ENCODE assay signal across 1 cellular context in genomic region chr5:149389552-149390495, GRCh38.
TF ChIP-seq lines count a peak whose summit lies in the region.

No MANE protein-coding gene starts in this region.

TF ChIP-seq in HEK293, 187 proteins besides CTCF, POLR2A, EP300 and RAD21 (continued from another document):
- TF ChIP-seq SCRT1 (tag by site-specific recombination; IDR thresholded peaks at IDR 0.05; ENCODE audit: borderline replicate concordance) = 0 out of 2 replicates have a peak, but pooled peaks have one; percentile 35
- no peak for TF ChIP-seq SP3 (tag by site-specific recombination; IDR thresholded peaks at IDR 0.05)
- TF ChIP-seq ZNF423 (tag by site-specific recombination; IDR thresholded peaks at IDR 0.05) = no peak
- TF ChIP-seq ZNF324 (tag by site-specific recombination; IDR thresholded peaks at IDR 0.05) = no peak
- TF ChIP-seq GLIS1 (tag by site-specific recombination; IDR thresholded peaks at IDR 0.05) = peak; percentile 13; the same call in 1 of the 2 replicates
- TF ChIP-seq PRDM4 (tag by site-specific recombination; IDR thresholded peaks at IDR 0.05) = no peak
- TF ChIP-seq HOXC10 (CRISPR knock-in tag; IDR thresholded peaks at IDR 0.05) = no peak
- TF ChIP-seq ZFP69B (tag by site-specific recombination; IDR thresholded peaks at IDR 0.05) = no peak
- TF ChIP-seq ZNF571 (tag by site-specific recombination; IDR thresholded peaks at IDR 0.05) = no peak
- no peak for TF ChIP-seq ZNF24 (tag by site-specific recombination; IDR thresholded peaks at IDR 0.05)
- TF ChIP-seq, protein P1, sequence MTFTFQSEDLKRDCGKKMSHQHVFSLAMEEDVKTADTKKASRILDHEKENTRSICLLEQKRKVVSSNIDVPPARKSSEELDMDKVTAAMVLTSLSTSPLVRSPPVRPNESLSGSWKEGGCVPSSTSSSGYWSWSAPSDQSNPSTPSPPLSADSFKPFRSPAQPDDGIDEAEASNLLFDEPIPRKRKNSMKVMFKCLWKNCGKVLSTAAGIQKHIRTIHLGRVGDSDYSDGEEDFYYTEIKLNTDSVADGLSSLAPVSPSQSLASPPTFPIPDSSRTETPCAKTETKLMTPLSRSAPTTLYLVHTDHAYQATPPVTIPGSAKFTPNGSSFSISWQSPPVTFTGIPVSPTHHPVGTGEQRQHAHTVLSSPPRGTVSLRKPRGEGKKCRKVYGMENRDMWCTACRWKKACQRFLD (tag by site-specific recombination; IDR thresholded peaks at IDR 0.05) = no peak
- no peak for TF ChIP-seq ZBTB44 (tag by site-specific recombination; IDR thresholded peaks at IDR 0.05)
- TF ChIP-seq SALL2 (tag by site-specific recombination; IDR thresholded peaks at IDR 0.05; ENCODE audit: borderline replicate concordance) = no peak
- no peak for TF ChIP-seq ZNF621 (tag by site-specific recombination; IDR thresholded peaks at IDR 0.05)
